Comparison of ENCODE assay signal across 1 cellular context in genomic region chr13:26253787-26254582, GRCh38.
TF ChIP-seq lines count a peak whose summit lies in the region.

Gene CDK8, plus strand, starts transcription at chr13:26254129. Its CDS starts 513 bp downstream, at chr13:26254642.

TF ChIP-seq in HepG2, 621 proteins besides CTCF, POLR2A, EP300 and RAD21 (continued from another document and continues in another):
- TF ChIP-seq IRF1 (CRISPR knock-in tag; IDR thresholded peaks at IDR 0.05; ENCODE audit: low read depth) = no peak
- no peak for TF ChIP-seq ZNF24 (IDR thresholded peaks at IDR 0.05)
- TF ChIP-seq ZNF740 (CRISPR knock-in tag; IDR thresholded peaks at IDR 0.05) = 0 out of 2 replicates have a peak, but pooled peaks have one; percentile 13
- no peak for TF ChIP-seq THRA (CRISPR knock-in tag; IDR thresholded peaks at IDR 0.05; ENCODE audit: borderline replicate concordance)
- 0 out of 2 replicates have a peak, but pooled peaks have one; percentile 54 for TF ChIP-seq RNF2 (conservative IDR thresholded peaks at IDR 0.05; ENCODE audit: low read depth)
- TF ChIP-seq FOXP1 (IDR thresholded peaks at IDR 0.05) = no peak
- TF ChIP-seq FOXP1 (CRISPR knock-in tag; IDR thresholded peaks at IDR 0.05) = 0 out of 2 replicates have a peak, but pooled peaks have one; percentile 2
- no peak; the same call in 1 of the 2 replicates for TF ChIP-seq ZHX1 (CRISPR knock-in tag; IDR thresholded peaks at IDR 0.05; ENCODE audit: low read depth)
- TF ChIP-seq HDAC2 (CRISPR knock-in tag; IDR thresholded peaks at IDR 0.05) = no peak
- TF ChIP-seq ZBTB14 (CRISPR knock-in tag; IDR thresholded peaks at IDR 0.05) = 0 out of 2 replicates have a peak, but pooled peaks have one; percentile 25
- TF ChIP-seq KIAA2018 (CRISPR knock-in tag; IDR thresholded peaks at IDR 0.05; ENCODE audit: borderline replicate concordance) = no peak
- 0 out of 4 replicates have a peak, but pooled peaks of 1 of the 2 experiments have one; percentile 18 for TF ChIP-seq ATF4 (CRISPR knock-in tag; IDR thresholded peaks at IDR 0.05)
- no peak; the same call in 1 of the 2 replicates for TF ChIP-seq ZNF639 (CRISPR knock-in tag; conservative IDR thresholded peaks at IDR 0.05)
- TF ChIP-seq ZFP1 (CRISPR knock-in tag; IDR thresholded peaks at IDR 0.05) = no peak
- no peak for TF ChIP-seq ZNF572 (CRISPR knock-in tag; IDR thresholded peaks at IDR 0.05)
- no peak for TF ChIP-seq CSRNP1 (CRISPR knock-in tag; IDR thresholded peaks at IDR 0.05)
- no peak for TF ChIP-seq MBNL3 (CRISPR knock-in tag; conservative IDR thresholded peaks at IDR 0.05)
- TF ChIP-seq HBP1 (CRISPR knock-in tag; IDR thresholded peaks at IDR 0.05; ENCODE audit: low read depth) = no peak; the same call in 1 of the 2 replicates
- no peak; the same call in 1 of the 2 replicates for TF ChIP-seq ETV5 (CRISPR knock-in tag; IDR thresholded peaks at IDR 0.05; ENCODE audit: borderline replicate concordance)
- no peak for TF ChIP-seq ZEB1 (IDR thresholded peaks at IDR 0.05; ENCODE audit: insufficient replicate concordance, low read depth)
- TF ChIP-seq ISX (CRISPR knock-in tag; conservative IDR thresholded peaks at IDR 0.05) = no peak; the same call in 1 of the 2 replicates
- no peak for TF ChIP-seq HMGA1 (CRISPR knock-in tag; conservative IDR thresholded peaks at IDR 0.05)
- TF ChIP-seq SRY (CRISPR knock-in tag; IDR thresholded peaks at IDR 0.05) = peak; percentile 29; the same call in 1 of the 2 replicates
- TF ChIP-seq NCOA2 (CRISPR knock-in tag; IDR thresholded peaks at IDR 0.05) = no peak
- TF ChIP-seq MNT (IDR thresholded peaks at IDR 0.05) = peak; percentile 43; the same call in 1 of the 2 replicates
- TF ChIP-seq ZNF770 (CRISPR knock-in tag; IDR thresholded peaks at IDR 0.05) = no peak
- TF ChIP-seq ZNF777 (CRISPR knock-in tag; IDR thresholded peaks at IDR 0.05) = peak; percentile 64
